Comparison of ENCODE assay signal across 18 cellular contexts in genomic region chr10:122145113-122145512, GRCh38.
DNase-seq lines count a peak whose midpoint lies in the region; ATAC-seq and TF ChIP-seq lines count a peak whose summit lies in the region.
"Had no signal": no experiment of that assay in that cellular context is flagged by ENCODE, and none has a peak within 500 bp of the region (broad histone marks: within the 10 kb centered on the region; RNA-seq: fewer than 3 reads in every experiment).

No MANE protein-coding gene starts in this region.

- TF ChIP-seq CTCF in SK-N-SH (IDR thresholded peaks at IDR 0.05), result no peak
- no peak for TF ChIP-seq CTCF in PC-3 (conservative IDR thresholded peaks at IDR 0.05; ENCODE audit: low read depth, low read length)
- no peak for TF ChIP-seq CTCF in osteocyte (IDR thresholded peaks at IDR 0.05)

- peaks cover 21% of the 10 kb centered on the region for H3F3A ChIP-seq in SK-N-SH (replicated peaks; ENCODE audit: insufficient read depth)
- H3F3A ChIP-seq in PC-3 (ENCODE audit: low read length, unreplicated experiment), result peaks cover 4% of the 10 kb centered on the region

- CTCF ChIA-PET in SK-N-SH (lab: Yijun Ruan, JAX), result interaction anchor here (0.7 to 7.2 kb wide), 6 partner anchors 9 to 224 kb away, joined by 3 to 111 read pairs (median 8); no protein-coding TSS in a partner anchor
- CTCF ChIA-PET in PC-3 (lab: Charles Lee), result no interaction called here

- H2AFZ ChIP-seq in SK-N-SH (ENCODE audit: low read depth) (no peak overlapping the region), PC-3 (ENCODE audit: low read length) (no peak overlapping the region)

- intact Hi-C loops in PC-3 (cut with micrococcal nuclease), result no loop called here

- no peak for TF ChIP-seq RAD21 in SK-N-SH (IDR thresholded peaks at IDR 0.05; ENCODE audit: low read length)

- peaks cover 6% of the 10 kb centered on the region for H3K9me3 Mint-ChIP-seq in osteocyte (ENCODE audit: unreplicated experiment)

- H3K4me3 Mint-ChIP-seq in osteocyte (ENCODE audit: unreplicated experiment), result no peak overlapping the region
- H3K4me3 Mint-ChIP-seq: CD14-positive monocyte; CD4-positive, alpha-beta memory T cell; H9 had no signal

- peaks cover 20 to 55% of the 10 kb centered on the region in 2 experiments for H3K4me1 ChIP-seq in SK-N-SH (ENCODE audit: control insufficient read depth in 1 of 2, insufficient read depth in 2 of 2, low read depth in 1 of 2, low read length in 1 of 2)
- peaks cover 39% of the 10 kb centered on the region for H3K4me1 ChIP-seq in PC-3 (ENCODE audit: insufficient read depth, low read length)

- no peak for TF ChIP-seq EP300 in SK-N-SH (IDR thresholded peaks at IDR 0.05; ENCODE audit: borderline replicate concordance in 1 of 2, low read depth in 1 of 2, low read length in 1 of 2)

- H3K27me3 ChIP-seq in SK-N-SH (ENCODE audit: insufficient read depth), result no peaks in the 10 kb centered on the region
- H3K27me3 ChIP-seq in PC-3 (ENCODE audit: low read length), result no peaks in the 10 kb centered on the region
- H3K27me3 ChIP-seq: BLaER1 had no signal

- ATAC-seq in SK-N-SH treated with all-trans-retinoic acid at 6 μM for 48 hours, result no peak
- no peak for ATAC-seq in PC-3
- ATAC-seq in HG03460 (IDR thresholded peaks at IDR 0.05; ENCODE audit: unreplicated experiment), result no peak
- ATAC-seq: GM12878 had no signal

- H3K27ac ChIP-seq in SK-N-SH (ENCODE audit: low read depth in 2 of 2, low read length in 1 of 2) (no peak overlapping the region), PC-3 (ENCODE audit: low read length) (no peak overlapping the region)
- H3K27ac ChIP-seq: 22Rv1, BLaER1 had no signal

- no peaks in the 10 kb centered on the region for H3K9me3 ChIP-seq in SK-N-SH
- no peaks in the 10 kb centered on the region for H3K9me3 ChIP-seq in PC-3 (ENCODE audit: low read length)

- no peaks in the 10 kb centered on the region for H3K79me2 ChIP-seq in SK-N-SH (ENCODE audit: insufficient read depth)
- H3K79me2 ChIP-seq in PC-3 (ENCODE audit: low read length), result peaks cover 31% of the 10 kb centered on the region

- H3K9me2 ChIP-seq in SK-N-SH (no peaks in the 10 kb centered on the region), PC-3 (replicated peaks; ENCODE audit: low read length) (no peaks in the 10 kb centered on the region)

- no peak overlapping the region for H3K9ac ChIP-seq in SK-N-SH
- no peak overlapping the region for H3K9ac ChIP-seq in PC-3 (ENCODE audit: low read length)
- H3K9ac ChIP-seq: BLaER1 had no signal

- H3K4me2 ChIP-seq in SK-N-SH (no peak overlapping the region), PC-3 (ENCODE audit: low read length) (no peak overlapping the region)
- H3K4me2 ChIP-seq: BLaER1 had no signal

- DNase-seq in SK-N-SH (no peak), PC-3 (no peak), osteocyte (ENCODE audit: extremely low spot score, unreplicated experiment) (no peak), DMS114 treated with DMSO at 0.1 percent for 48 hours (lab: John Stamatoyannopoulos, UW; ENCODE audit: unreplicated experiment) (no peak), NOMO-1 treated with dmso at 0.1 percent for 144 hours (lab: John Stamatoyannopoulos, UW; ENCODE audit: unreplicated experiment) (no peak)
- DNase-seq: Calu3; CD4-positive, alpha-beta memory T cell; DMS53; DND-41; EL; GOT3; H9 had no signal

- H3K4me3 ChIP-seq in SK-N-SH (ENCODE audit: low read depth in 2 of 2, low read length in 1 of 2) (no peak overlapping the region), PC-3 (ENCODE audit: low read length) (no peak overlapping the region)
- H3K4me3 ChIP-seq: BLaER1, GM12878 had no signal

- BruUV-seq in PC-3 (replicated peaks; lab: Mats Ljungman, UMichigan), result TSS peak; percentile 3

- H4K20me1 ChIP-seq in SK-N-SH (ENCODE audit: insufficient read depth) (no peaks in the 10 kb centered on the region), PC-3 (ENCODE audit: low read length) (no peaks in the 10 kb centered on the region)
- H4K20me1 ChIP-seq: BLaER1 had no signal

- POLR2A ChIA-PET in SK-N-SH (lab: Yijun Ruan, JAX), result no interaction called here
- POLR2A ChIA-PET in PC-3 (lab: Charles Lee; ENCODE audit: unreplicated experiment), result no interaction called here

- H3K4me1 Mint-ChIP-seq in osteocyte (ENCODE audit: unreplicated experiment), result peaks cover 75% of the 10 kb centered on the region
- H3K4me1 Mint-ChIP-seq: CD4-positive, alpha-beta memory T cell had no signal

- peaks cover 30% of the 10 kb centered on the region for H3K36me3 Mint-ChIP-seq in osteocyte (ENCODE audit: unreplicated experiment)
- H3K36me3 Mint-ChIP-seq: CD14-positive monocyte; CD4-positive, alpha-beta memory T cell had no signal

- H3K27ac Mint-ChIP-seq in osteocyte (ENCODE audit: unreplicated experiment), result peak overlapping the region; percentile 28
- H3K27ac Mint-ChIP-seq: CD4-positive, alpha-beta memory T cell; H9 had no signal

- 98% methylated on average over 2 of the region's 2 CpGs for WGBS in SK-N-SH (ENCODE audit: low lambda C conversion rate)

- H3K36me3 ChIP-seq in SK-N-SH (replicated peaks in 1 of 2; ENCODE audit: control insufficient read depth in 1 of 2, insufficient read depth in 2 of 2, low read length in 1 of 2) (no peaks in the 10 kb centered on the region), PC-3 (ENCODE audit: low read depth, low read length) (peaks cover 15% of the 10 kb centered on the region)
- H3K36me3 ChIP-seq: BLaER1 had no signal

- no peaks in the 10 kb centered on the region for H3K27me3 Mint-ChIP-seq in osteocyte (ENCODE audit: unreplicated experiment)

TF ChIP-seq in SK-N-SH treated with all-trans-retinoic acid at 6 μM for 48 hours, 23 proteins besides CTCF, POLR2A, EP300 and RAD21:
- TF ChIP-seq TSHZ2 (CRISPR knock-in tag; IDR thresholded peaks at IDR 0.05) (no peak), ZNF8 (CRISPR knock-in tag; IDR thresholded peaks at IDR 0.05) (peak; percentile 98), OSR1 (CRISPR knock-in tag; IDR thresholded peaks at IDR 0.05) (no peak), ISL1 (CRISPR knock-in tag; IDR thresholded peaks at IDR 0.05) (no peak)

TF ChIP-seq in SK-N-SH, 30 proteins besides CTCF, POLR2A, EP300 and RAD21 (continues in another document):
- no peak for TF ChIP-seq JUND (IDR thresholded peaks at IDR 0.05)
- TF ChIP-seq SMC3 (IDR thresholded peaks at IDR 0.05; ENCODE audit: low read depth, low read length), result no peak
- no peak for TF ChIP-seq USF2 (IDR thresholded peaks at IDR 0.05; ENCODE audit: borderline replicate concordance, low read depth, low read length)
- TF ChIP-seq EZH2phosphoT487 (IDR thresholded peaks at IDR 0.05; ENCODE audit: borderline replicate concordance, low read depth), result no peak
- TF ChIP-seq NRF1 (IDR thresholded peaks at IDR 0.05; ENCODE audit: low read depth, low read length), result no peak
- no peak for TF ChIP-seq GATA2 (CRISPR knock-in tag; IDR thresholded peaks at IDR 0.05)
- no peak for TF ChIP-seq MEF2A (IDR thresholded peaks at IDR 0.05; ENCODE audit: borderline replicate concordance, low read depth)
- TF ChIP-seq FOXJ3 (CRISPR knock-in tag; IDR thresholded peaks at IDR 0.05), result no peak
- no peak for TF ChIP-seq REST (IDR thresholded peaks at IDR 0.05; ENCODE audit: low read depth, low read length)
- no peak for TF ChIP-seq MAX (IDR thresholded peaks at IDR 0.05; ENCODE audit: low read depth)
